In genomic region chr1:2028870-2029560, GRCh38 we compare ENCODE assay signal across 1 cellular context.
TF ChIP-seq lines count a peak whose summit lies in the region.

No MANE protein-coding gene starts in this region.

TF ChIP-seq in H1, 55 proteins besides CTCF, POLR2A, EP300 and RAD21:
- TF ChIP-seq PHF8 (conservative IDR thresholded peaks at IDR 0.05; ENCODE audit: low read depth, low read length) (no peak), YY1 (IDR thresholded peaks at IDR 0.05; ENCODE audit: low read depth, low read length) (no peak), SP1 (IDR thresholded peaks at IDR 0.05; ENCODE audit: low read depth, low read length) (no peak), USF2 (IDR thresholded peaks at IDR 0.05; ENCODE audit: low read length) (no peak), CTBP2 (IDR thresholded peaks at IDR 0.05; ENCODE audit: borderline replicate concordance, insufficient read depth, insufficient read length, low read length) (no peak), CEBPB (IDR thresholded peaks at IDR 0.05; ENCODE audit: low read depth, low read length) (no peak)
TF ChIP-seq in H1: peak in this region for 0.
